In the genomic region with DNA sequence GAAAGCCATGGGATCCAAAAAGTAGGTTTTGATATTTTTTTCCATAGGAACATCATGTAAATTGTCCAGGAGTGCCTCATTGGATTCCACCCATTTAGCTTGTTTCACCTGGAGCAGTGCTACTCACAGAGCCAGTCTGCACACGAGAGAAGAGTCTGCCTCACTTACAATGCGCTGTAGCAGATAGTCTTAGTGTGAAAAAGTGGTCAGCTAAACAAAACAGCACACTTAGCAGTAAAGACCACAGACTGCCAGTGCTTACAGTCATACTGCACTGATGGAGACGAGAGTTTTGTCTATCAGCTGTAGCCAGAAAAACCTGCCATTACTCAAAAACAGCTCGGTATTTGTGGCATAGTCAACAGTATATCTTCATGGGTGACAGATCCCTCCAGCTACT, we compare ENCODE assay signal across 33 cellular contexts.
"Had no signal": no experiment of that assay in that cellular context is flagged by ENCODE, and none has a peak within 500 bp of the region (broad histone marks: within the 10 kb centered on the region; RNA-seq: fewer than 3 reads in every experiment).

No MANE protein-coding gene starts in this region.

- H3K9me3 Mint-ChIP-seq: activated B cell treated with CpG ODN at 0.5 μM for 24 hours; activated CD8-positive, alpha-beta T cell treated with anti-CD3 and anti-CD28 coated beads for 36 hours; activated naive CD4-positive, alpha-beta T cell treated with anti-CD3 and anti-CD28 coated beads for 36 hours; activated naive CD4-positive, alpha-beta T cell treated with anti-CD3 and anti-CD28 coated beads, Interleukin-2, amount 50 U/mL, for 72 hours; activated naive CD8-positive, alpha-beta T cell treated with anti-CD3 and anti-CD28 coated beads for 36 hours; activated T-cell treated with anti-CD3 and anti-CD28 coated beads, Interleukin-2, amount 50 U/mL, for 4 hours; activated T-helper 1 cell treated with anti-CD3 and anti-CD28 coated beads, Interleukin-12 subunit alpha, Interleukin-12 subunit beta, Interleukin-2, Interleukin-4 antibody, amounts not matched to agents 30 ng/mL and 10 ng/mL and 1 ng/mL, durations not matched to agents 14 hours and 24 hours and 36 hours; activated T-helper 17 cell treated with anti-CD3 and anti-CD28 coated beads, Interleukin-2, amount 50 U/mL, for 72 hours; T-cell had no signal

- H3K4me1 Mint-ChIP-seq: activated B cell treated with CpG ODN at 0.5 μM for 24 hours; activated CD4-positive, alpha-beta T cell treated with anti-CD3 and anti-CD28 coated beads, Interleukin-2, amount 10 ng/mL, durations not matched to agents 24 days and 14 days; activated naive CD8-positive, alpha-beta T cell treated with anti-CD3 and anti-CD28 coated beads for 36 hours; activated T-helper 17 cell treated with anti-CD3 and anti-CD28 coated beads, Interleukin-2, amount 50 U/mL, for 72 hours had no signal

- ATAC-seq: activated CD8-positive, alpha-beta T cell treated with anti-CD3 and anti-CD28 coated beads for 36 hours; activated naive CD4-positive, alpha-beta T cell treated with anti-CD3 and anti-CD28 coated beads, Interleukin-2, amount 50 U/mL, for 72 hours; activated T-cell treated with anti-CD3 and anti-CD28 coated beads, Interleukin-2, amount 50 U/mL, for 4 hours; activated T-cell treated with anti-CD3 and anti-CD28 coated beads, Interleukin-2, amount 50 U/mL, for 72 hours; activated T-helper 17 cell treated with anti-CD3 and anti-CD28 coated beads, Interleukin-2, amount 50 U/mL, for 72 hours; body of pancreas; T-cell; T-helper 17 cell had no signal

- FAIRE-seq: astrocyte, TTC549 had no signal

- DNase-seq: activated B cell treated with CpG ODN at 0.5 μM for 24 hours; activated CD4-positive, alpha-beta memory T cell treated with anti-CD3 and anti-CD28 coated beads for 36 hours; activated CD4-positive, alpha-beta T cell treated with anti-CD3 and anti-CD28 coated beads for 4 hours; activated CD4-positive, alpha-beta T cell treated with anti-CD3 and anti-CD28 coated beads, Interleukin-2, amount 10 ng/mL, durations not matched to agents 24 days and 14 days; activated CD4-positive, alpha-beta T cell treated with anti-CD3 and anti-CD28 coated beads, Interleukin-2, amount 50 U/mL, for 1 hour; activated CD4-positive, alpha-beta T cell treated with anti-CD3 and anti-CD28 coated beads, Interleukin-2, amount 50 U/mL, for 4 hours; activated CD4-positive, CD25-positive, alpha-beta regulatory T cell treated with anti-CD3 and anti-CD28 coated beads, Interleukin-2, amount 50 U/mL, for 72 hours; activated CD8-positive, alpha-beta memory T cell treated with anti-CD3 and anti-CD28 coated beads, Interleukin-2, amount 50 U/mL, for 4 hours; activated CD8-positive, alpha-beta T cell treated with anti-CD3 and anti-CD28 coated beads for 36 hours; activated effector memory CD4-positive, alpha-beta T cell treated with anti-CD3 and anti-CD28 coated beads, Interleukin-2, amount 50 U/mL, for 16 hours; activated gamma-delta T cell treated with Interleukin-2 at 50 U/mL for 16 hours; activated naive CD4-positive, alpha-beta T cell; activated naive CD4-positive, alpha-beta T cell treated with anti-CD3 and anti-CD28 coated beads for 36 hours; activated naive CD4-positive, alpha-beta T cell treated with anti-CD3 and anti-CD28 coated beads, Interleukin-2, amount 50 U/mL, for 16 hours; activated naive CD8-positive, alpha-beta T cell treated with anti-CD3 and anti-CD28 coated beads for 36 hours; activated T-cell treated with anti-CD3 and anti-CD28 coated beads for 4 hours; activated T-cell treated with anti-CD3 and anti-CD28 coated beads, Interleukin-2, amount 50 U/mL, for 1 hour; activated T-cell treated with anti-CD3 and anti-CD28 coated beads, Interleukin-2, amount 50 U/mL, for 4 hours; activated T-cell treated with anti-CD3 and anti-CD28 coated beads, Interleukin-2, amount 50 U/mL, for 72 hours; adrenal gland; amniotic stem cell; aorta; body of pancreas; brain microvascular endothelial cell; central memory CD4-positive, alpha-beta T cell; cerebellar nuclear complex; T-cell; T-helper 17 cell had no signal

- H3K4me3 Mint-ChIP-seq: activated B cell treated with CpG ODN at 0.5 μM for 24 hours; activated CD4-positive, alpha-beta memory T cell treated with anti-CD3 and anti-CD28 coated beads for 36 hours; activated CD4-positive, alpha-beta T cell treated with anti-CD3 and anti-CD28 coated beads, Interleukin-2, amount 10 ng/mL, durations not matched to agents 24 days and 14 days; activated CD8-positive, alpha-beta T cell treated with anti-CD3 and anti-CD28 coated beads for 36 hours; activated naive CD4-positive, alpha-beta T cell treated with anti-CD3 and anti-CD28 coated beads for 36 hours; activated naive CD8-positive, alpha-beta T cell treated with anti-CD3 and anti-CD28 coated beads for 36 hours; activated T-cell treated with anti-CD3 and anti-CD28 coated beads, Interleukin-2, amount 50 U/mL, for 4 hours; activated T-cell treated with anti-CD3 and anti-CD28 coated beads, Interleukin-2, amount 50 U/mL, for 72 hours; activated T-helper 1 cell treated with anti-CD3 and anti-CD28 coated beads, Interleukin-12 subunit alpha, Interleukin-12 subunit beta, Interleukin-2, Interleukin-4 antibody, amounts not matched to agents 30 ng/mL and 10 ng/mL and 1 ng/mL, durations not matched to agents 14 hours and 24 hours and 36 hours; activated T-helper 17 cell treated with anti-CD3 and anti-CD28 coated beads, Interleukin-2, amount 50 U/mL, for 72 hours; T-cell; T-helper 17 cell had no signal

- H3K27ac Mint-ChIP-seq: activated B cell treated with CpG ODN at 0.5 μM for 24 hours; activated CD4-positive, alpha-beta memory T cell treated with anti-CD3 and anti-CD28 coated beads for 36 hours; activated CD4-positive, alpha-beta T cell treated with anti-CD3 and anti-CD28 coated beads, Interleukin-2, amount 10 ng/mL, durations not matched to agents 24 days and 14 days; activated CD8-positive, alpha-beta T cell treated with anti-CD3 and anti-CD28 coated beads for 36 hours; activated naive CD4-positive, alpha-beta T cell treated with anti-CD3 and anti-CD28 coated beads for 36 hours; activated naive CD4-positive, alpha-beta T cell treated with anti-CD3 and anti-CD28 coated beads, Interleukin-2, amount 50 U/mL, for 72 hours; activated naive CD8-positive, alpha-beta T cell treated with anti-CD3 and anti-CD28 coated beads for 36 hours; activated T-helper 1 cell treated with anti-CD3 and anti-CD28 coated beads, Interleukin-12 subunit alpha, Interleukin-12 subunit beta, Interleukin-2, Interleukin-4 antibody, amounts not matched to agents 30 ng/mL and 10 ng/mL and 1 ng/mL, durations not matched to agents 14 hours and 24 hours and 36 hours; activated T-helper 17 cell treated with anti-CD3 and anti-CD28 coated beads, Interleukin-2, amount 50 U/mL, for 72 hours; T-cell; T-helper 17 cell had no signal

- H3K27me3 Mint-ChIP-seq: activated B cell treated with CpG ODN at 0.5 μM for 24 hours; activated CD4-positive, alpha-beta memory T cell treated with anti-CD3 and anti-CD28 coated beads for 36 hours; activated CD4-positive, alpha-beta T cell treated with anti-CD3 and anti-CD28 coated beads, Interleukin-2, amount 10 ng/mL, durations not matched to agents 24 days and 14 days; activated CD8-positive, alpha-beta T cell treated with anti-CD3 and anti-CD28 coated beads for 36 hours; activated naive CD8-positive, alpha-beta T cell treated with anti-CD3 and anti-CD28 coated beads for 36 hours; activated T-helper 17 cell treated with anti-CD3 and anti-CD28 coated beads, Interleukin-2, amount 50 U/mL, for 72 hours; T-cell; T-helper 17 cell had no signal
